ENCODE assay signal across 8 cellular contexts in the genomic region with DNA sequence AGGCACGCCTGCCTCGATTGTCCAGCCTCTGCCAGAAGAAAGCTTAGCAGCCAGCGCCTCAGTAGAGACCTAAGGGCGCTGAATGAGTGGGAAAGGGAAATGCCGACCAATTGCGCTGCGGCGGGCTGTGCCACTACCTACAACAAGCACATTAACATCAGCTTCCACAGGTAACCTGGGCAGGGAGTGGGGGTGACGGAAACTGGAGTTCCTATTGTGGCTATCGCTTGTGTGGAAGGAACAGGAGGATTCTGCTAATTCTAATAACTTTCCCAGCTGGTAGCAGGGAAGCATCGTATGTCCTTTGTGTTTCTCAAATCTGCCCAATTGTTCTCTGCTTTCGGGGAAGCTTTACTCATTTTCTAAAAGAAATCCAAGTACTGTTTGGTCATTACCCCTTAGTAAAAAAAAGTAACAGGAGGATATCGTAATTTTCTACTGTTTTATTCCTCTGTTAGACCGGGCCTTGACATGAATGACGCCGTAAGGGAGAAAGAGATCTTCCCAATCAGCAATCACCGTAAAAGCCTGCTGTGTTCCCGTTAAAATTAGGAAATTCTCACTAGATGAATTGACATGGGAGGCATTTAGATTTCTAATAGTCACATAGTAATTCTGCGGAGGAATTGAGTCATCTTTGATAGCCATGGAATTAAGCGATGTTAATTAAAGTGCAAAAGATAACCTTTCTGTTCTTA. TPM values are rescaled to one million over a fixed set of nuclear protein-coding genes. Genes with fewer than 3 reads are reported as not detected.
DNase-seq lines count a peak whose midpoint lies in the region; ATAC-seq and TF ChIP-seq lines count a peak whose summit lies in the region.

No MANE protein-coding gene starts in this region.

- in situ Hi-C loops in astrocyte of the cerebellum (cut with HindIII; ENCODE audit: low sequenced_read_pairs), result loop anchor here (5.0 kb wide), 1 partner anchor 42 kb away; no protein-coding TSS in a partner anchor

- WGBS in testis, 2 donors, result 0 to 1% methylated on average over 20 of the region's 20 CpGs

- H3K27ac ChIP-seq in HL-60 (replicated peaks) (peak overlapping the region; percentile 94), layer of hippocampus (ENCODE audit: low read depth, low read length) (peak overlapping the region; percentile 97), testis (peak overlapping the region; percentile 95 to 97)

- H3K27ac Mint-ChIP-seq in CD14-positive monocyte, result peak overlapping the region; percentile 100

- H3K4me3 ChIP-seq in HL-60 (replicated peaks; ENCODE audit: insufficient read depth, low read length) (peak overlapping the region; percentile 92), astrocyte of the cerebellum (ENCODE audit: low read depth, low read length) (peak overlapping the region; percentile 73), testis (peak overlapping the region; percentile 88 to 95)

- H3K27me3 ChIP-seq in HL-60 (ENCODE audit: insufficient read depth, poor library complexity, severe bottlenecking) (no peaks in the 10 kb centered on the region), layer of hippocampus (ENCODE audit: control insufficient read depth, insufficient read depth, low read length) (no peaks in the 10 kb centered on the region), testis (no peaks in the 10 kb centered on the region)

- peak; percentile 5 for ATAC-seq in GM19025 (IDR thresholded peaks at IDR 0.05; ENCODE audit: low read depth, unreplicated experiment)

- H3K27me3 Mint-ChIP-seq in CD14-positive monocyte (ENCODE audit: low read depth in 3 of 3), result peaks cover 0 to 2% (median 2%) of the 10 kb centered on the region in 3 donors

- DNase-seq in CD14-positive monocyte (ENCODE audit: low spot score) (no peak), HL-60 (ENCODE audit: low read depth in 1 of 2, low spot score in 1 of 2) (no peak), astrocyte of the cerebellum (ENCODE audit: low read depth) (no peak), testis (no peak), NCI-H2081 treated with DMSO at 0.1 percent for 48 hours (lab: John Stamatoyannopoulos, UW) (no peak), GF-D8 (lab: John Stamatoyannopoulos, UW) (no peak)

- no peaks in the 10 kb centered on the region for H3K9me3 ChIP-seq in testis

- TF ChIP-seq CTCF in CD14-positive monocyte (IDR thresholded peaks at IDR 0.05) (no peak), HL-60 (IDR thresholded peaks at IDR 0.05; ENCODE audit: insufficient read depth, low read length) (no peak), astrocyte of the cerebellum (IDR thresholded peaks at IDR 0.05; ENCODE audit: low read depth, low read length, missing control alignments) (no peak), testis (IDR thresholded peaks at IDR 0.05) (no peak)

- H3K4me3 Mint-ChIP-seq in CD14-positive monocyte, result peak overlapping the region; percentile 94 to 100

- H3K4me1 Mint-ChIP-seq in CD14-positive monocyte, result peaks cover 22% of the 10 kb centered on the region

- intact Hi-C loops in CD14-positive monocyte (cut with micrococcal nuclease) (loop anchor here (10.0 kb wide), 2 partner anchors 90 to 170 kb away; partner anchors contain the start of genes RAB21 (in 1 of the 2) and TBC1D15 (in 1 of the 2)), testis (cut with DNase I; ENCODE audit: low total_unique reads) (no loop called here)

- peaks cover 8 to 11% of the 10 kb centered on the region in 2 donors for H3K36me3 Mint-ChIP-seq in CD14-positive monocyte

- peaks cover 0 to 3% (median 0%) of the 10 kb centered on the region in 7 donors for H3K9me3 Mint-ChIP-seq in CD14-positive monocyte

- no peak for TF ChIP-seq POLR2A in testis (IDR thresholded peaks at IDR 0.05)

- H3K36me3 ChIP-seq in testis (ENCODE audit: low read depth, missing control alignments), result no peaks in the 10 kb centered on the region

- peaks cover 11% of the 10 kb centered on the region for H3K4me1 ChIP-seq in testis

RNA-seq across cellular contexts. Expression of gene THAP2, which starts 0.5 kb away (rescaled TPM):
- 1 to 10 TPM; 3.5 to 4.3 TPM for polyA plus RNA-seq in CD14-positive monocyte
- 10 to 100 TPM in 1 of 2 donors, 1 to 10 TPM in 1; 7.7 to 13.4 TPM for total RNA-seq in testis
- polyA plus RNA-seq in testis (ENCODE audit: insufficient read depth, low read depth, low replicate concordance), result 25.8 TPM

RNA-seq across cellular contexts. Expression of gene ZFC3H1, which starts 0.9 kb away (rescaled TPM):
- 10 to 100 TPM; 12.5 to 16.3 TPM for polyA plus RNA-seq in CD14-positive monocyte
- total RNA-seq in testis, result 100 to 1,000 TPM in 1 of 2 donors, 10 to 100 TPM in 1; 83.7 to 144 TPM
- polyA plus RNA-seq in testis (ENCODE audit: insufficient read depth, low read depth, low replicate concordance), result 24.1 TPM

RNA-seq across cellular contexts. Expression of gene TMEM19, which starts 21.3 kb away (rescaled TPM):
- 10 to 100 TPM; 25.4 to 39.7 TPM for polyA plus RNA-seq in CD14-positive monocyte
- total RNA-seq in testis, result 10 to 100 TPM; 11.5 to 14.9 TPM
- 16.0 TPM for polyA plus RNA-seq in testis (ENCODE audit: insufficient read depth, low read depth, low replicate concordance)
